In genomic region chr2:135890830-135891229, GRCh38 we compare ENCODE assay signal across 28 cellular contexts. TPM values are rescaled to one million over a fixed set of nuclear protein-coding genes. Genes with fewer than 3 reads are reported as not detected.
DNase-seq lines count a peak whose midpoint lies in the region; ATAC-seq, FAIRE-seq and TF ChIP-seq lines count a peak whose summit lies in the region.
"Had no signal": no experiment of that assay in that cellular context is flagged by ENCODE, and none has a peak within 500 bp of the region (broad histone marks: within the 10 kb centered on the region; RNA-seq: fewer than 3 reads in every experiment).

No MANE protein-coding gene starts in this region.

- TF ChIP-seq CTCF in H1 (IDR thresholded peaks at IDR 0.05; ENCODE audit: control extremely low read depth in 1 of 3, insufficient read depth in 1 of 3, low read depth in 1 of 3, low read length in 3 of 3), result no peak
- TF ChIP-seq CTCF in activated CD8-positive, alpha-beta T cell treated with anti-CD3 and anti-CD28 coated beads for 36 hours (IDR thresholded peaks at IDR 0.05), result no peak

- no peak overlapping the region for H4K8ac ChIP-seq in H1 (ENCODE audit: extremely low read depth, insufficient read depth, low read length)

- no peaks in the 10 kb centered on the region for H3K79me2 ChIP-seq in H1 (ENCODE audit: control insufficient read depth in 1 of 2, insufficient read depth in 2 of 2, low read length in 2 of 2)

- no peak for FAIRE-seq in H1 (lab: Jason Lieb, UNC)
- FAIRE-seq: A549, TTC549 had no signal

- H3K4ac ChIP-seq in H1 (replicated peaks; ENCODE audit: insufficient read length, low read depth, low read length), result no peak overlapping the region

- no peak overlapping the region for H3K27ac ChIP-seq in H1 (ENCODE audit: low read depth, low read length)
- H3K27ac ChIP-seq: A549, epithelial cell of prostate, SJSA1 had no signal

- H4K91ac ChIP-seq in H1 (replicated peaks; ENCODE audit: insufficient read length, low read length), result peak overlapping the region; percentile 30

- no peak overlapping the region for H3K14ac ChIP-seq in H1 (ENCODE audit: insufficient read length)

- H3K27me3 Mint-ChIP-seq in activated CD4-positive, alpha-beta T cell treated with anti-CD3 and anti-CD28 coated beads, Interleukin-2, amount 10 ng/mL, durations not matched to agents 24 days and 14 days, result no peaks in the 10 kb centered on the region
- peaks cover 3% of the 10 kb centered on the region for H3K27me3 Mint-ChIP-seq in activated CD4-positive, alpha-beta T cell treated with anti-CD3 and anti-CD28 coated beads, Interleukin-2, amount 10 ng/mL, durations not matched to agents 7 days and 5 days
- H3K27me3 Mint-ChIP-seq in activated CD8-positive, alpha-beta T cell treated with anti-CD3 and anti-CD28 coated beads for 36 hours, result no peaks in the 10 kb centered on the region
- H3K27me3 Mint-ChIP-seq: B cell, type B pancreatic cell had no signal

- TF ChIP-seq POLR2A in H1 (IDR thresholded peaks at IDR 0.05; ENCODE audit: control extremely low read depth in 1 of 2, low read depth in 2 of 2, low read length in 2 of 2), result no peak

- WGBS in H1 (ENCODE audit: extremely low coverage in 1 of 2, insufficient coverage in 1 of 2, insufficient read length in 1 of 2, insufficient replicate concordance in 2 of 2, low coverage in 1 of 2, low lambda C conversion rate in 2 of 2, missing lambda C conversion rate in 1 of 2), 2 experiments, result 55% methylated on average over 6 of the region's 6 CpGs; no CpG with 5 or more reads in 1 of the 2 experiments

- 0 out of 2 replicates have a peak overlapping the region, but pooled peaks have one; percentile 67 for H2AFZ ChIP-seq in H1 (ENCODE audit: low read length)

- peaks cover 0 to 4% (median 0%) of the 10 kb centered on the region in 4 experiments; a peak in 3 of 7 replicates for H3K4me1 ChIP-seq in H1 (replicated peaks in 1 of 4; ENCODE audit: control insufficient read depth in 3 of 4, insufficient read depth in 4 of 4, low read length in 3 of 4)
- H3K4me1 ChIP-seq: A549, SJSA1 had no signal

- ATAC-seq in sciatic nerve (peak; percentile 30), HG02870 (IDR thresholded peaks at IDR 0.05; ENCODE audit: unreplicated experiment) (no peak)
- ATAC-seq in activated CD8-positive, alpha-beta T cell treated with anti-CD3 and anti-CD28 coated beads for 36 hours, result no peak
- ATAC-seq: A549 had no signal

- H3K4me3 Mint-ChIP-seq in activated CD4-positive, alpha-beta T cell treated with anti-CD3 and anti-CD28 coated beads, Interleukin-2, amount 10 ng/mL, durations not matched to agents 24 days and 14 days, result no peak overlapping the region
- no peak overlapping the region for H3K4me3 Mint-ChIP-seq in activated CD4-positive, alpha-beta T cell treated with anti-CD3 and anti-CD28 coated beads, Interleukin-2, amount 10 ng/mL, durations not matched to agents 7 days and 5 days
- H3K4me3 Mint-ChIP-seq in activated CD8-positive, alpha-beta T cell treated with anti-CD3 and anti-CD28 coated beads for 36 hours, result no peak overlapping the region
- H3K4me3 Mint-ChIP-seq: B cell, brain, type B pancreatic cell had no signal

- no peak overlapping the region for H3K4me3 ChIP-seq in H1 (ENCODE audit: extremely low read depth in 1 of 4, insufficient read depth in 2 of 4, low read depth in 3 of 4, low read length in 4 of 4)
- H3K4me3 ChIP-seq: A549, SJSA1 had no signal

- no peak overlapping the region for H2BK15ac ChIP-seq in H1 (ENCODE audit: low read length)

- H2BK20ac ChIP-seq in H1 (ENCODE audit: low read length), result 0 out of 2 replicates have a peak overlapping the region, but pooled peaks have one; percentile 5

- no peaks in the 10 kb centered on the region for H3K4me1 Mint-ChIP-seq in activated CD4-positive, alpha-beta T cell treated with anti-CD3 and anti-CD28 coated beads, Interleukin-2, amount 10 ng/mL, durations not matched to agents 24 days and 14 days
- peaks cover 8% of the 10 kb centered on the region for H3K4me1 Mint-ChIP-seq in activated CD4-positive, alpha-beta T cell treated with anti-CD3 and anti-CD28 coated beads, Interleukin-2, amount 10 ng/mL, durations not matched to agents 7 days and 5 days
- H3K4me1 Mint-ChIP-seq in activated CD8-positive, alpha-beta T cell treated with anti-CD3 and anti-CD28 coated beads for 36 hours (ENCODE audit: low read depth), result peaks cover 4% of the 10 kb centered on the region
- H3K4me1 Mint-ChIP-seq: brain had no signal

- H3K27me3 ChIP-seq in H1 (replicated peaks in 1 of 4; ENCODE audit: control insufficient read depth in 3 of 4, extremely low read depth in 1 of 4, insufficient read depth in 3 of 4, low read length in 3 of 4), result no peaks in the 10 kb centered on the region
- H3K27me3 ChIP-seq: SJSA1 had no signal

- no peak overlapping the region for H2AK5ac ChIP-seq in H1 (ENCODE audit: low read depth, low read length)

- no peaks in the 10 kb centered on the region for H3K79me1 ChIP-seq in H1 (ENCODE audit: low read depth, low read length)

- no peaks in the 10 kb centered on the region for H3K36me3 ChIP-seq in H1 (ENCODE audit: control insufficient read depth in 2 of 4, insufficient read depth in 4 of 4, low read length in 3 of 4)
- H3K36me3 ChIP-seq: SJSA1 had no signal

- H2BK5ac ChIP-seq in H1 (ENCODE audit: low read depth, low read length), result peak overlapping the region; percentile 73; the same call in 1 of the 2 replicates

- H3K23me2 ChIP-seq in H1 (ENCODE audit: low read depth, low read length), result no peaks in the 10 kb centered on the region

- no peak overlapping the region for H3K27ac Mint-ChIP-seq in activated CD4-positive, alpha-beta T cell treated with anti-CD3 and anti-CD28 coated beads, Interleukin-2, amount 10 ng/mL, durations not matched to agents 24 days and 14 days
- no peak overlapping the region for H3K27ac Mint-ChIP-seq in activated CD4-positive, alpha-beta T cell treated with anti-CD3 and anti-CD28 coated beads, Interleukin-2, amount 10 ng/mL, durations not matched to agents 7 days and 5 days
- no peak overlapping the region for H3K27ac Mint-ChIP-seq in activated CD8-positive, alpha-beta T cell treated with anti-CD3 and anti-CD28 coated beads for 36 hours
- H3K27ac Mint-ChIP-seq: B cell, brain, type B pancreatic cell had no signal

- TF ChIP-seq EP300 in H1 (IDR thresholded peaks at IDR 0.05; ENCODE audit: borderline replicate concordance in 1 of 2, low read depth in 2 of 2, low read length in 2 of 2), result no peak

- H3K4me2 ChIP-seq in H1 (ENCODE audit: insufficient read depth in 1 of 2, low read depth in 2 of 2, low read length in 2 of 2), result no peak overlapping the region
- H3K4me2 ChIP-seq: A549 had no signal

- DNase-seq in activated CD4-positive, alpha-beta T cell treated with anti-CD3 and anti-CD28 coated beads, Interleukin-2, amount 10 ng/mL, durations not matched to agents 24 days and 14 days, result peak; percentile 43
- no peak for DNase-seq in activated CD4-positive, alpha-beta T cell treated with anti-CD3 and anti-CD28 coated beads, Interleukin-2, amount 10 ng/mL, durations not matched to agents 7 days and 5 days
- DNase-seq in MV-4-11 (lab: John Stamatoyannopoulos, UW) (peak; percentile 79), H1 (ENCODE audit: low read depth in 1 of 2, low spot score in 2 of 2) (no peak), sciatic nerve (ENCODE audit: low spot score) (no peak), amniotic stem cell (lab: John Stamatoyannopoulos, UW) (no peak)
- no peak for DNase-seq in activated CD8-positive, alpha-beta T cell treated with anti-CD3 and anti-CD28 coated beads for 36 hours
- DNase-seq: activated naive CD4-positive, alpha-beta T cell; activated T-cell treated with anti-CD3 and anti-CD28 coated beads, Interleukin-2, amount 50 U/mL, for 48 hours; DMS153; effector CD4-positive, alpha-beta T cell; kidney glomerular epithelial cell; NCI-H1092 treated with DMSO at 0.1 percent for 48 hours; NCI-H187; NCI-H526; posterior cingulate gyrus; right cardiac atrium; stimulated activated CD4-positive, alpha-beta T cell treated with anti-CD3 and anti-CD28 coated beads, Interleukin-2, amount 100 ng/mL, for 48 hours had no signal

- H2BK12ac ChIP-seq in H1 (ENCODE audit: low read depth, low read length), result peak overlapping the region; percentile 93

- TF ChIP-seq RAD21 in H1 (IDR thresholded peaks at IDR 0.05 in 1 of 2, conservative IDR thresholded peaks at IDR 0.05 in 1 of 2; ENCODE audit: low read depth in 2 of 2, low read length in 2 of 2), result no peak

- no peak overlapping the region for H3K56ac ChIP-seq in H1 (replicated peaks; ENCODE audit: insufficient read length, low read depth, low read length)

- H4K20me1 ChIP-seq in H1 (replicated peaks in 1 of 2; ENCODE audit: control insufficient read depth in 1 of 2, insufficient read depth in 2 of 2, low read length in 2 of 2), result no peaks in the 10 kb centered on the region

- peak overlapping the region; percentile 18 for H4K5ac ChIP-seq in H1 (ENCODE audit: insufficient read length, low read depth, low read length)

- peak overlapping the region; percentile 6 for H2BK120ac ChIP-seq in H1 (replicated peaks; ENCODE audit: low read depth, low read length)

- H3K36me3 Mint-ChIP-seq in activated CD4-positive, alpha-beta T cell treated with anti-CD3 and anti-CD28 coated beads, Interleukin-2, amount 10 ng/mL, durations not matched to agents 24 days and 14 days (ENCODE audit: low read depth), result no peaks in the 10 kb centered on the region
- no peaks in the 10 kb centered on the region for H3K36me3 Mint-ChIP-seq in activated CD4-positive, alpha-beta T cell treated with anti-CD3 and anti-CD28 coated beads, Interleukin-2, amount 10 ng/mL, durations not matched to agents 7 days and 5 days (ENCODE audit: low read depth)
- H3K36me3 Mint-ChIP-seq in activated CD8-positive, alpha-beta T cell treated with anti-CD3 and anti-CD28 coated beads for 36 hours (ENCODE audit: low read depth), result no peaks in the 10 kb centered on the region
- H3K36me3 Mint-ChIP-seq: brain, type B pancreatic cell had no signal

- H3K9me3 Mint-ChIP-seq in activated CD4-positive, alpha-beta T cell treated with anti-CD3 and anti-CD28 coated beads, Interleukin-2, amount 10 ng/mL, durations not matched to agents 24 days and 14 days, result peaks cover 10% of the 10 kb centered on the region
- H3K9me3 Mint-ChIP-seq in activated CD4-positive, alpha-beta T cell treated with anti-CD3 and anti-CD28 coated beads, Interleukin-2, amount 10 ng/mL, durations not matched to agents 7 days and 5 days, result no peaks in the 10 kb centered on the region
- peaks cover 8% of the 10 kb centered on the region for H3K9me3 Mint-ChIP-seq in activated CD8-positive, alpha-beta T cell treated with anti-CD3 and anti-CD28 coated beads for 36 hours

- peak overlapping the region; percentile 78 for H3K18ac ChIP-seq in H1 (ENCODE audit: extremely low read depth, low read length)

- no peak overlapping the region for H3K23ac ChIP-seq in H1 (ENCODE audit: insufficient read length)

- H3K9ac ChIP-seq in H1 (replicated peaks in 1 of 4; ENCODE audit: extremely low read depth in 1 of 4, low read depth in 3 of 4, low read length in 3 of 4), result peak overlapping the region in 1 of 4 experiments; percentile 19; a peak in 1 of 7 replicates

- H3K9me3 ChIP-seq in H1 (ENCODE audit: insufficient read depth in 2 of 2, low read depth in 1 of 2, low read length in 1 of 2), result peaks cover 0 to 10% of the 10 kb centered on the region in 2 experiments; a peak in 1 of 4 replicates
- H3K9me3 ChIP-seq: A549, SJSA1 had no signal

- POLR2A ChIA-PET in activated CD4-positive, alpha-beta T cell treated with anti-CD3 and anti-CD28 coated beads, Interleukin-2, amount 10 ng/mL, durations not matched to agents 7 days and 5 days (lab: Charles Lee), result no interaction called here
- POLR2A ChIA-PET in H1 (lab: Charles Lee; ENCODE audit: partially characterized antibody), result interaction anchor here (1.2 kb wide), 2 partner anchors 14 to 15 kb away, joined by 3 to 4 read pairs; partner anchors contain the start of gene MCM6
- POLR2A ChIA-PET in activated CD8-positive, alpha-beta T cell treated with anti-CD3 and anti-CD28 coated beads for 36 hours (lab: Charles Lee), result no interaction called here

- intact Hi-C loops in activated CD4-positive, alpha-beta T cell treated with anti-CD3 and anti-CD28 coated beads, Interleukin-2, amount 10 ng/mL, durations not matched to agents 24 days and 14 days (cut with micrococcal nuclease), result no loop called here
- intact Hi-C loops in sciatic nerve (cut with DNase I), result no loop called here
- intact Hi-C loops in activated CD8-positive, alpha-beta T cell treated with anti-CD3 and anti-CD28 coated beads for 36 hours (cut with micrococcal nuclease), result no loop called here

- CTCF ChIA-PET in activated CD4-positive, alpha-beta T cell treated with anti-CD3 and anti-CD28 coated beads, Interleukin-2, amount 10 ng/mL, durations not matched to agents 7 days and 5 days (lab: Charles Lee), result no interaction called here
- CTCF ChIA-PET in H1 (lab: Charles Lee; ENCODE audit: partially characterized antibody), result no interaction called here
- CTCF ChIA-PET in activated CD8-positive, alpha-beta T cell treated with anti-CD3 and anti-CD28 coated beads for 36 hours (lab: Charles Lee), result no interaction called here

RNA-seq across cellular contexts. Expression of gene MCM6, which starts 14.6 kb away (rescaled TPM):
- 196 and 197 TPM in 2 replicates for total RNA-seq in activated CD4-positive, alpha-beta T cell treated with anti-CD3 and anti-CD28 coated beads, Interleukin-2, amount 10 ng/mL, durations not matched to agents 24 days and 14 days
- total RNA-seq in activated CD4-positive, alpha-beta T cell treated with anti-CD3 and anti-CD28 coated beads, Interleukin-2, amount 10 ng/mL, durations not matched to agents 7 days and 5 days, result 100 to 1,000 TPM; 110 to 111 TPM
- total RNA-seq in H1 (2021; fragmentation: NEBNext Ultra II Directional; extraction: Animal tissue kit (Norgen Biotek cat#: 25700)), result 132 and 134 TPM in 2 replicates
- polyA plus RNA-seq in H1 (2011; rRNA removed), result 42.3 and 60.2 TPM in 2 replicates
- 75.4 TPM for polyA plus RNA-seq in H1 (2011; cell fraction: cytosol; rRNA removed)
- polyA plus RNA-seq in H1 (2011; cell fraction: nucleus; rRNA removed), result 35.6 TPM
- polyA plus RNA-seq in H1 (2012, experiment 1 of 2), result 89.0 to 133 TPM (median 103 TPM) in 4 replicates
- 9.6 TPM for polyA plus RNA-seq in H1 (2012, experiment 2 of 2)
- polyA plus RNA-seq in H1 (2013, experiment 1 of 2), result 66.7 TPM
- polyA plus RNA-seq in H1 (2013, experiment 2 of 2), result 65.1 TPM
- 133 and 159 TPM in 2 replicates for polyA minus RNA-seq in H1 (2011; rRNA and poly(A)+ RNA removed)
- polyA minus RNA-seq in H1 (2011; cell fraction: cytosol; rRNA and poly(A)+ RNA removed), result 65.2 TPM
- 63.7 TPM for polyA minus RNA-seq in H1 (2011; cell fraction: nucleus; rRNA and poly(A)+ RNA removed)
- total RNA-seq in sciatic nerve, result 15.8 TPM
- 100 to 1,000 TPM; 229 to 234 TPM for total RNA-seq in activated CD8-positive, alpha-beta T cell treated with anti-CD3 and anti-CD28 coated beads for 36 hours

RNA-seq across cellular contexts. Expression of gene LCT, which starts 53.8 kb away (rescaled TPM):
- 0.31 and 0.51 TPM in 2 replicates for total RNA-seq in activated CD4-positive, alpha-beta T cell treated with anti-CD3 and anti-CD28 coated beads, Interleukin-2, amount 10 ng/mL, durations not matched to agents 24 days and 14 days
- under 1 TPM; 0.12 to 0.19 TPM for total RNA-seq in activated CD4-positive, alpha-beta T cell treated with anti-CD3 and anti-CD28 coated beads, Interleukin-2, amount 10 ng/mL, durations not matched to agents 7 days and 5 days
- total RNA-seq in H1 (2021; fragmentation: NEBNext Ultra II Directional; extraction: Animal tissue kit (Norgen Biotek cat#: 25700)), result 0.06 and 0.11 TPM in 2 replicates
- polyA plus RNA-seq in H1 (2011; rRNA removed), result 0.03 TPM in 1 of 2 replicates, not detected in the other
- not detected for polyA plus RNA-seq in H1 (2011; cell fraction: cytosol; rRNA removed)
- 0.04 TPM for polyA plus RNA-seq in H1 (2011; cell fraction: nucleus; rRNA removed)
- not detected in 4 replicates for polyA plus RNA-seq in H1 (2012, experiment 1 of 2)
- polyA plus RNA-seq in H1 (2012, experiment 2 of 2), result not detected
- polyA plus RNA-seq in H1 (2013, experiment 1 of 2), result 0.02 TPM
- polyA plus RNA-seq in H1 (2013, experiment 2 of 2), result 0.02 TPM
- 0.05 and 0.06 TPM in 2 replicates for polyA minus RNA-seq in H1 (2011; rRNA and poly(A)+ RNA removed)
- not detected for polyA minus RNA-seq in H1 (2011; cell fraction: cytosol; rRNA and poly(A)+ RNA removed)
- 0.20 TPM for polyA minus RNA-seq in H1 (2011; cell fraction: nucleus; rRNA and poly(A)+ RNA removed)
- 0.04 TPM for total RNA-seq in sciatic nerve
- total RNA-seq in activated CD8-positive, alpha-beta T cell treated with anti-CD3 and anti-CD28 coated beads for 36 hours, result under 1 TPM; 0.11 to 0.29 TPM
- total RNA-seq: lung microvascular endothelial cell, right cardiac atrium, SJSA1 had no signal
- polyA plus RNA-seq: neural cell, right cardiac atrium had no signal

Comparison
In these comparisons a context has a peak if more than half of its experiments do, and no peak if none do; other contexts are left out.
1. DNase-seq: peak in activated CD4-positive, alpha-beta T cell treated with anti-CD3 and anti-CD28 coated beads, Interleukin-2, amount 10 ng/mL, durations not matched to agents 24 days and 14 days (single experiment) and MV-4-11 (single experiment); none in activated CD4-positive, alpha-beta T cell treated with anti-CD3 and anti-CD28 coated beads, Interleukin-2, amount 10 ng/mL, durations not matched to agents 7 days and 5 days (single experiment), H1 (0 of 2), sciatic nerve (single experiment), amniotic stem cell (single experiment) and activated CD8-positive, alpha-beta T cell treated with anti-CD3 and anti-CD28 coated beads for 36 hours (single experiment).